ENCODE assay signal across 1 cellular context in genomic region chr4:97984545-97985131, GRCh38.
TF ChIP-seq lines count a peak whose summit lies in the region.

No MANE protein-coding gene starts in this region.

TF ChIP-seq in HepG2, 621 proteins besides CTCF, POLR2A, EP300 and RAD21 (continued from another document):
- TF ChIP-seq NCOA1 (CRISPR knock-in tag; IDR thresholded peaks at IDR 0.05) = no peak
- no peak for TF ChIP-seq HOXA3 (CRISPR knock-in tag; IDR thresholded peaks at IDR 0.05)
- no peak for TF ChIP-seq ZNF772 (CRISPR knock-in tag; IDR thresholded peaks at IDR 0.05)
- no peak for TF ChIP-seq DRAP1 (CRISPR knock-in tag; IDR thresholded peaks at IDR 0.05)
- no peak for TF ChIP-seq ZNF30 (CRISPR knock-in tag; IDR thresholded peaks at IDR 0.05)
- TF ChIP-seq ZNF354B (CRISPR knock-in tag; IDR thresholded peaks at IDR 0.05) = no peak
